Comparison of ENCODE assay signal across 1 cellular context in the genomic region with DNA sequence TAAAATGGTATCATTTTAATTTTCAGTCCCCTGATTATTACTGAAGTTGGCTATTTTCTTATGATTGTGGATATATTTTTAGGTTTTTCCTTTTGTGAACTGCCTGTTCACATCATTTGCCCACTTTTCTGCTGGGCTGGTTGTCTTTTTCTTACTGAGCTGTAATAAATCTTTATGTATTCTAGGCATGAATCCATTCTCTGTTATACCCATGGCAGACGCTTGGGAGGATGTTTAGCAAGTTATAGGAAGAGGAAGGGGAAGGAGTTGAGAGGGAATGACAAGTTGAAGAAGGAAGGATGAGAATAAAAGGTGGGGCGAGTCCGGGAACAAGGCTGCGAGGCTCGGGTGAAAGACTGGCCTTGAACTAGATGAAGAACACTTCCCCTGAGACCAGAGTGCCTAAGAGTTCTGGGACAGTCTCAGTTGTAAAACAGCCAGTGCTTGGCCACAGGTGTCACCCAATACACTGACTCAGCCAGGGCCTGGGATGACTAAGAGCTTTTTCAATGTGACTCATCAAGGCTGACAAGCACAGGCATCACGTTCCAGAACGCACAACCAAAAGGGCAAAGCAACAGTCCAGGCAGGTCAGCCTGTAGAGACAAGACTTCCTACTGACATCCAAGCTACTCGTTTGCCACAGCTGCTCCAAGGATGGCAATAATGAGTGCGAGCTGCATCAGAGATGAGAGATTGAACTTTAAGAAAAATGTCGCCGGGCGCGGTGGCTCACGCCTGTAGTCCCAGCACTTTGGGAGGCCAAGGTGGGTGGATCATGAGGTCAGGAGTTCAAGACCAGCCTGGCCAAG.
TF ChIP-seq lines count a peak whose summit lies in the region.

No MANE protein-coding gene starts in this region.

TF ChIP-seq in GM12878, 131 proteins besides CTCF, POLR2A, EP300 and RAD21 (continued from another document and continues in another):
- TF ChIP-seq, protein P1, sequence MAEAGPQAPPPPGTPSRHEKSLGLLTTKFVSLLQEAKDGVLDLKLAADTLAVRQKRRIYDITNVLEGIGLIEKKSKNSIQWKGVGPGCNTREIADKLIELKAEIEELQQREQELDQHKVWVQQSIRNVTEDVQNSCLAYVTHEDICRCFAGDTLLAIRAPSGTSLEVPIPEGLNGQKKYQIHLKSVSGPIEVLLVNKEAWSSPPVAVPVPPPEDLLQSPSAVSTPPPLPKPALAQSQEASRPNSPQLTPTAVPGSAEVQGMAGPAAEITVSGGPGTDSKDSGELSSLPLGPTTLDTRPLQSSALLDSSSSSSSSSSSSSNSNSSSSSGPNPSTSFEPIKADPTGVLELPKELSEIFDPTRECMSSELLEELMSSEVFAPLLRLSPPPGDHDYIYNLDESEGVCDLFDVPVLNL (IDR thresholded peaks at IDR 0.05; ENCODE audit: low read depth, low read length), result no peak
- TF ChIP-seq EED (IDR thresholded peaks at IDR 0.05; ENCODE audit: low read depth), result peak; percentile 85
- TF ChIP-seq, protein P2, sequence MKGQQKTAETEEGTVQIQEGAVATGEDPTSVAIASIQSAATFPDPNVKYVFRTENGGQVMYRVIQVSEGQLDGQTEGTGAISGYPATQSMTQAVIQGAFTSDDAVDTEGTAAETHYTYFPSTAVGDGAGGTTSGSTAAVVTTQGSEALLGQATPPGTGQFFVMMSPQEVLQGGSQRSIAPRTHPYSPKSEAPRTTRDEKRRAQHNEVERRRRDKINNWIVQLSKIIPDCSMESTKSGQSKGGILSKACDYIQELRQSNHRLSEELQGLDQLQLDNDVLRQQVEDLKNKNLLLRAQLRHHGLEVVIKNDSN (IDR thresholded peaks at IDR 0.05; ENCODE audit: borderline replicate concordance, extremely low read length, insufficient read depth, low read depth, low read length), result no peak
- TF ChIP-seq ZNF384 (IDR thresholded peaks at IDR 0.05; ENCODE audit: borderline replicate concordance, low read depth, low read length), result no peak
- TF ChIP-seq LARP7 (IDR thresholded peaks at IDR 0.05), result no peak
- no peak for TF ChIP-seq SIN3A (IDR thresholded peaks at IDR 0.05; ENCODE audit: low read depth, low read length)
- TF ChIP-seq SUPT20H (IDR thresholded peaks at IDR 0.05; ENCODE audit: borderline replicate concordance, control insufficient read depth, low read depth, low read length), result no peak
- TF ChIP-seq, protein P3, sequence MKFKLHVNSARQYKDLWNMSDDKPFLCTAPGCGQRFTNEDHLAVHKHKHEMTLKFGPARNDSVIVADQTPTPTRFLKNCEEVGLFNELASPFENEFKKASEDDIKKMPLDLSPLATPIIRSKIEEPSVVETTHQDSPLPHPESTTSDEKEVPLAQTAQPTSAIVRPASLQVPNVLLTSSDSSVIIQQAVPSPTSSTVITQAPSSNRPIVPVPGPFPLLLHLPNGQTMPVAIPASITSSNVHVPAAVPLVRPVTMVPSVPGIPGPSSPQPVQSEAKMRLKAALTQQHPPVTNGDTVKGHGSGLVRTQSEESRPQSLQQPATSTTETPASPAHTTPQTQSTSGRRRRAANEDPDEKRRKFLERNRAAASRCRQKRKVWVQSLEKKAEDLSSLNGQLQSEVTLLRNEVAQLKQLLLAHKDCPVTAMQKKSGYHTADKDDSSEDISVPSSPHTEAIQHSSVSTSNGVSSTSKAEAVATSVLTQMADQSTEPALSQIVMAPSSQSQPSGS (IDR thresholded peaks at IDR 0.05; ENCODE audit: low read length), result peak; percentile 87
- TF ChIP-seq CBX5 (IDR thresholded peaks at IDR 0.05; ENCODE audit: low read depth), result peak; percentile 67; the same call in 1 of the 2 replicates
- no peak for TF ChIP-seq HDGF (IDR thresholded peaks at IDR 0.05)
- TF ChIP-seq STAT1 (conservative IDR thresholded peaks at IDR 0.05), result no peak
- peak; percentile 94 for TF ChIP-seq BHLHE40 (IDR thresholded peaks at IDR 0.05; ENCODE audit: borderline replicate concordance in 1 of 2, low read depth in 2 of 2, low read length in 1 of 2)
- peak; percentile 59; the same call in 1 of the 2 replicates for TF ChIP-seq GABPA (IDR thresholded peaks at IDR 0.05; ENCODE audit: low read depth)
- TF ChIP-seq, protein P4, sequence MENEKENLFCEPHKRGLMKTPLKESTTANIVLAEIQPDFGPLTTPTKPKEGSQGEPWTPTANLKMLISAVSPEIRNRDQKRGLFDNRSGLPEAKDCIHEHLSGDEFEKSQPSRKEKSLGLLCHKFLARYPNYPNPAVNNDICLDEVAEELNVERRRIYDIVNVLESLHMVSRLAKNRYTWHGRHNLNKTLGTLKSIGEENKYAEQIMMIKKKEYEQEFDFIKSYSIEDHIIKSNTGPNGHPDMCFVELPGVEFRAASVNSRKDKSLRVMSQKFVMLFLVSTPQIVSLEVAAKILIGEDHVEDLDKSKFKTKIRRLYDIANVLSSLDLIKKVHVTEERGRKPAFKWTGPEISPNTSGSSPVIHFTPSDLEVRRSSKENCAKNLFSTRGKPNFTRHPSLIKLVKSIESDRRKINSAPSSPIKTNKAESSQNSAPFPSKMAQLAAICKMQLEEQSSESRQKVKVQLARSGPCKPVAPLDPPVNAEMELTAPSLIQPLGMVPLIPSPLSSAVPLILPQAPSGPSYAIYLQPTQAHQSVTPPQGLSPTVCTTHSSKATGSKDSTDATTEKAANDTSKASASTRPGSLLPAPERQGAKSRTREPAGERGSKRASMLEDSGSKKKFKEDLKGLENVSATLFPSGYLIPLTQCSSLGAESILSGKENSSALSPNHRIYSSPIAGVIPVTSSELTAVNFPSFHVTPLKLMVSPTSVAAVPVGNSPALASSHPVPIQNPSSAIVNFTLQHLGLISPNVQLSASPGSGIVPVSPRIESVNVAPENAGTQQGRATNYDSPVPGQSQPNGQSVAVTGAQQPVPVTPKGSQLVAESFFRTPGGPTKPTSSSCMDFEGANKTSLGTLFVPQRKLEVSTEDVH (IDR thresholded peaks at IDR 0.05; ENCODE audit: low read depth, partially characterized antibody), result no peak
- TF ChIP-seq BACH1 (IDR thresholded peaks at IDR 0.05; ENCODE audit: borderline replicate concordance), result peak; percentile 99
- TF ChIP-seq HCFC1 (IDR thresholded peaks at IDR 0.05; ENCODE audit: low read length), result no peak
- TF ChIP-seq, protein P5, sequence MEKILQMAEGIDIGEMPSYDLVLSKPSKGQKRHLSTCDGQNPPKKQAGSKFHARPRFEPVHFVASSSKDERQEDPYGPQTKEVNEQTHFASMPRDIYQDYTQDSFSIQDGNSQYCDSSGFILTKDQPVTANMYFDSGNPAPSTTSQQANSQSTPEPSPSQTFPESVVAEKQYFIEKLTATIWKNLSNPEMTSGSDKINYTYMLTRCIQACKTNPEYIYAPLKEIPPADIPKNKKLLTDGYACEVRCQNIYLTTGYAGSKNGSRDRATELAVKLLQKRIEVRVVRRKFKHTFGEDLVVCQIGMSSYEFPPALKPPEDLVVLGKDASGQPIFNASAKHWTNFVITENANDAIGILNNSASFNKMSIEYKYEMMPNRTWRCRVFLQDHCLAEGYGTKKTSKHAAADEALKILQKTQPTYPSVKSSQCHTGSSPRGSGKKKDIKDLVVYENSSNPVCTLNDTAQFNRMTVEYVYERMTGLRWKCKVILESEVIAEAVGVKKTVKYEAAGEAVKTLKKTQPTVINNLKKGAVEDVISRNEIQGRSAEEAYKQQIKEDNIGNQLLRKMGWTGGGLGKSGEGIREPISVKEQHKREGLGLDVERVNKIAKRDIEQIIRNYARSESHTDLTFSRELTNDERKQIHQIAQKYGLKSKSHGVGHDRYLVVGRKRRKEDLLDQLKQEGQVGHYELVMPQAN (conservative IDR thresholded peaks at IDR 0.05), result no peak
- TF ChIP-seq TAF1 (IDR thresholded peaks at IDR 0.05; ENCODE audit: borderline replicate concordance, low read depth, low read length), result no peak
- TF ChIP-seq, protein P6, sequence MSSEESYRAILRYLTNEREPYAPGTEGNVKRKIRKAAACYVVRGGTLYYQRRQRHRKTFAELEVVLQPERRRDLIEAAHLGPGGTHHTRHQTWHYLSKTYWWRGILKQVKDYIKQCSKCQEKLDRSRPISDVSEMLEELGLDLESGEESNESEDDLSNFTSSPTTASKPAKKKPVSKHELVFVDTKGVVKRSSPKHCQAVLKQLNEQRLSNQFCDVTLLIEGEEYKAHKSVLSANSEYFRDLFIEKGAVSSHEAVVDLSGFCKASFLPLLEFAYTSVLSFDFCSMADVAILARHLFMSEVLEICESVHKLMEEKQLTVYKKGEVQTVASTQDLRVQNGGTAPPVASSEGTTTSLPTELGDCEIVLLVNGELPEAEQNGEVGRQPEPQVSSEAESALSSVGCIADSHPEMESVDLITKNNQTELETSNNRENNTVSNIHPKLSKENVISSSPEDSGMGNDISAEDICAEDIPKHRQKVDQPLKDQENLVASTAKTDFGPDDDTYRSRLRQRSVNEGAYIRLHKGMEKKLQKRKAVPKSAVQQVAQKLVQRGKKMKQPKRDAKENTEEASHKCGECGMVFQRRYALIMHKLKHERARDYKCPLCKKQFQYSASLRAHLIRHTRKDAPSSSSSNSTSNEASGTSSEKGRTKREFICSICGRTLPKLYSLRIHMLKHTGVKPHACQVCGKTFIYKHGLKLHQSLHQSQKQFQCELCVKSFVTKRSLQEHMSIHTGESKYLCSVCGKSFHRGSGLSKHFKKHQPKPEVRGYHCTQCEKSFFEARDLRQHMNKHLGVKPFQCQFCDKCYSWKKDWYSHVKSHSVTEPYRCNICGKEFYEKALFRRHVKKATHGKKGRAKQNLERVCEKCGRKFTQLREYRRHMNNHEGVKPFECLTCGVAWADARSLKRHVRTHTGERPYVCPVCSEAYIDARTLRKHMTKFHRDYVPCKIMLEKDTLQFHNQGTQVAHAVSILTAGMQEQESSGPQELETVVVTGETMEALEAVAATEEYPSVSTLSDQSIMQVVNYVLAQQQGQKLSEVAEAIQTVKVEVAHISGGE (CRISPR knock-in tag; IDR thresholded peaks at IDR 0.05), result no peak
- peak; percentile 86 for TF ChIP-seq FOXM1 (IDR thresholded peaks at IDR 0.05; ENCODE audit: low read depth, low read length)
- TF ChIP-seq, protein P7, sequence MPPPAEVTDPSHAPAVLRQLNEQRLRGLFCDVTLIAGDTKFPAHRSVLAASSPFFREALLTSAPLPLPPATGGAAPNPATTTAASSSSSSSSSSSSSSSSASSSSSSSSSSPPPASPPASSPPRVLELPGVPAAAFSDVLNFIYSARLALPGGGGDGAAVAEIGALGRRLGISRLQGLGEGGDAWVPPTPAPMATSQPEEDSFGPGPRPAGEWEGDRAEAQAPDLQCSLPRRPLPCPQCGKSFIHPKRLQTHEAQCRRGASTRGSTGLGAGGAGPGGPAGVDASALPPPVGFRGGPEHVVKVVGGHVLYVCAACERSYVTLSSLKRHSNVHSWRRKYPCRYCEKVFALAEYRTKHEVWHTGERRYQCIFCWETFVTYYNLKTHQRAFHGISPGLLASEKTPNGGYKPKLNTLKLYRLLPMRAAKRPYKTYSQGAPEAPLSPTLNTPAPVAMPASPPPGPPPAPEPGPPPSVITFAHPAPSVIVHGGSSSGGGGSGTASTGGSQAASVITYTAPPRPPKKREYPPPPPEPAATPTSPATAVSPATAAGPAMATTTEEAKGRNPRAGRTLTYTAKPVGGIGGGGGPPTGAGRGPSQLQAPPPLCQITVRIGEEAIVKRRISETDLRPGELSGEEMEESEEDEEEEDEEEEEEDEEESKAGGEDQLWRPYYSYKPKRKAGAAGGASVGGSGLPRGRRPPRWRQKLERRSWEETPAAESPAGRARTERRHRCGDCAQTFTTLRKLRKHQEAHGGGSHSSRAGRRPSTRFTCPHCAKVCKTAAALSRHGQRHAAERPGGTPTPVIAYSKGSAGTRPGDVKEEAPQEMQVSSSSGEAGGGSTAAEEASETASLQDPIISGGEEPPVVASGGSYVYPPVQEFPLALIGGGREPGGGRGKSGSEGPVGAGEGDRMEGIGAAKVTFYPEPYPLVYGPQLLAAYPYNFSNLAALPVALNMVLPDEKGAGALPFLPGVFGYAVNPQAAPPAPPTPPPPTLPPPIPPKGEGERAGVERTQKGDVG (CRISPR knock-in tag; IDR thresholded peaks at IDR 0.05), result no peak
- no peak for TF ChIP-seq SMAD5 (IDR thresholded peaks at IDR 0.05; ENCODE audit: low read depth)
- TF ChIP-seq NR2F1 (conservative IDR thresholded peaks at IDR 0.05), result peak; percentile 46
- TF ChIP-seq SMARCA5 (IDR thresholded peaks at IDR 0.05), result no peak
- peak; percentile 85; the same call in 1 of the 2 replicates for TF ChIP-seq CREM (IDR thresholded peaks at IDR 0.05; ENCODE audit: low read depth)
- peak; percentile 49 for TF ChIP-seq IKZF1 (conservative IDR thresholded peaks at IDR 0.05)
- TF ChIP-seq MTA2 (IDR thresholded peaks at IDR 0.05; ENCODE audit: low read depth), result no peak
- TF ChIP-seq SMAD1 (IDR thresholded peaks at IDR 0.05; ENCODE audit: low read depth, partially characterized antibody), result no peak
- TF ChIP-seq CHD2 (IDR thresholded peaks at IDR 0.05; ENCODE audit: borderline replicate concordance, low read depth, low read length), result no peak
- TF ChIP-seq, protein P8, sequence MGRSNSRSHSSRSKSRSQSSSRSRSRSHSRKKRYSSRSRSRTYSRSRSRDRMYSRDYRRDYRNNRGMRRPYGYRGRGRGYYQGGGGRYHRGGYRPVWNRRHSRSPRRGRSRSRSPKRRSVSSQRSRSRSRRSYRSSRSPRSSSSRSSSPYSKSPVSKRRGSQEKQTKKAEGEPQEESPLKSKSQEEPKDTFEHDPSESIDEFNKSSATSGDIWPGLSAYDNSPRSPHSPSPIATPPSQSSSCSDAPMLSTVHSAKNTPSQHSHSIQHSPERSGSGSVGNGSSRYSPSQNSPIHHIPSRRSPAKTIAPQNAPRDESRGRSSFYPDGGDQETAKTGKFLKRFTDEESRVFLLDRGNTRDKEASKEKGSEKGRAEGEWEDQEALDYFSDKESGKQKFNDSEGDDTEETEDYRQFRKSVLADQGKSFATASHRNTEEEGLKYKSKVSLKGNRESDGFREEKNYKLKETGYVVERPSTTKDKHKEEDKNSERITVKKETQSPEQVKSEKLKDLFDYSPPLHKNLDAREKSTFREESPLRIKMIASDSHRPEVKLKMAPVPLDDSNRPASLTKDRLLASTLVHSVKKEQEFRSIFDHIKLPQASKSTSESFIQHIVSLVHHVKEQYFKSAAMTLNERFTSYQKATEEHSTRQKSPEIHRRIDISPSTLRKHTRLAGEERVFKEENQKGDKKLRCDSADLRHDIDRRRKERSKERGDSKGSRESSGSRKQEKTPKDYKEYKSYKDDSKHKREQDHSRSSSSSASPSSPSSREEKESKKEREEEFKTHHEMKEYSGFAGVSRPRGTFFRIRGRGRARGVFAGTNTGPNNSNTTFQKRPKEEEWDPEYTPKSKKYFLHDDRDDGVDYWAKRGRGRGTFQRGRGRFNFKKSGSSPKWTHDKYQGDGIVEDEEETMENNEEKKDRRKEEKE (IDR thresholded peaks at IDR 0.05), result no peak
- no peak for TF ChIP-seq RELA (IDR thresholded peaks at IDR 0.05; ENCODE audit: borderline replicate concordance, partially characterized antibody)
- no peak for TF ChIP-seq NFYA (IDR thresholded peaks at IDR 0.05; ENCODE audit: borderline replicate concordance, low read depth, low read length)
- TF ChIP-seq, protein P9, sequence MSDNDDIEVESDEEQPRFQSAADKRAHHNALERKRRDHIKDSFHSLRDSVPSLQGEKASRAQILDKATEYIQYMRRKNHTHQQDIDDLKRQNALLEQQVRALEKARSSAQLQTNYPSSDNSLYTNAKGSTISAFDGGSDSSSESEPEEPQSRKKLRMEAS (IDR thresholded peaks at IDR 0.05; ENCODE audit: low read depth, low read length), result no peak
- TF ChIP-seq, protein P10, sequence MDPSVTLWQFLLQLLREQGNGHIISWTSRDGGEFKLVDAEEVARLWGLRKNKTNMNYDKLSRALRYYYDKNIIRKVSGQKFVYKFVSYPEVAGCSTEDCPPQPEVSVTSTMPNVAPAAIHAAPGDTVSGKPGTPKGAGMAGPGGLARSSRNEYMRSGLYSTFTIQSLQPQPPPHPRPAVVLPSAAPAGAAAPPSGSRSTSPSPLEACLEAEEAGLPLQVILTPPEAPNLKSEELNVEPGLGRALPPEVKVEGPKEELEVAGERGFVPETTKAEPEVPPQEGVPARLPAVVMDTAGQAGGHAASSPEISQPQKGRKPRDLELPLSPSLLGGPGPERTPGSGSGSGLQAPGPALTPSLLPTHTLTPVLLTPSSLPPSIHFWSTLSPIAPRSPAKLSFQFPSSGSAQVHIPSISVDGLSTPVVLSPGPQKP (IDR thresholded peaks at IDR 0.05; ENCODE audit: low read depth, low read length), result no peak
- no peak for TF ChIP-seq EZH2 (IDR thresholded peaks at IDR 0.05; ENCODE audit: borderline replicate concordance, control insufficient read depth, low read depth, low read length)
- no peak for TF ChIP-seq FOXK2 (IDR thresholded peaks at IDR 0.05)
- no peak for TF ChIP-seq YY1 (IDR thresholded peaks at IDR 0.05; ENCODE audit: low read depth, low read length)
